Comparison of ENCODE assay signal across 11 cellular contexts in genomic region chr16:28136751-28137434, GRCh38.
A peak's percentile ranks its signal among the peaks of the same experiment; 100 is the strongest.
DNase-seq lines count a peak whose midpoint lies in the region; ATAC-seq, FAIRE-seq and TF ChIP-seq lines count a peak whose summit lies in the region.
"Had no signal": no experiment of that assay in that cellular context is flagged by ENCODE, and none has a peak within 500 bp of the region (broad histone marks: within the 10 kb centered on the region; RNA-seq: fewer than 3 reads in every experiment).

No MANE protein-coding gene starts in this region.

- no peak for FAIRE-seq in H1 (lab: Jason Lieb, UNC)

- H3K4ac ChIP-seq in H1 (replicated peaks; ENCODE audit: insufficient read length, low read depth, low read length): no peak overlapping the region

- intact Hi-C loops in left ventricle myocardium superior (cut with micrococcal nuclease): no loop called here

- H3K4me1 ChIP-seq in H1 (replicated peaks in 1 of 4; ENCODE audit: control insufficient read depth in 3 of 4, insufficient read depth in 4 of 4, low read length in 3 of 4): 0 out of 7 replicates have a peak, but pooled peaks cover 0 to 3% (median 0%) of the 10 kb centered on the region in 4 experiments

- no peaks in the 10 kb centered on the region for H3K27me3 Mint-ChIP-seq in activated T-cell treated with anti-CD3 and anti-CD28 coated beads, Interleukin-2, amount 50 U/mL, for 72 hours (ENCODE audit: low read depth)

- H2AK5ac ChIP-seq in H1 (ENCODE audit: low read depth, low read length): no peak overlapping the region

- no peak overlapping the region for H3K56ac ChIP-seq in H1 (replicated peaks; ENCODE audit: insufficient read length, low read depth, low read length)

- POLR2A ChIA-PET in H1 (lab: Charles Lee; ENCODE audit: partially characterized antibody): no interaction called here

- H3K18ac ChIP-seq in H1 (ENCODE audit: extremely low read depth, low read length): no peak overlapping the region; the same call in 1 of the 2 replicates

- no peak overlapping the region for H3K27ac ChIP-seq in H1 (ENCODE audit: low read depth, low read length)
- H3K27ac ChIP-seq: RWPE1 had no signal

- H2BK15ac ChIP-seq in H1 (ENCODE audit: low read length): no peak overlapping the region

- peak; percentile 45 for DNase-seq in activated T-cell treated with anti-CD3 and anti-CD28 coated beads, Interleukin-2, amount 50 U/mL, for 1 hour
- DNase-seq in activated T-cell treated with anti-CD3 and anti-CD28 coated beads for 4 hours (no peak), H1 (ENCODE audit: low read depth in 1 of 2, low spot score in 2 of 2) (no peak), NCI-H510A (lab: John Stamatoyannopoulos, UW) (no peak), left ventricle myocardium superior (no peak)
- DNase-seq in activated T-cell treated with anti-CD3 and anti-CD28 coated beads, Interleukin-2, amount 50 U/mL, for 72 hours: peak in 1 of 2 donors; percentile 28
- DNase-seq in stimulated activated effector memory CD8-positive, alpha-beta T cell treated with anti-CD3 and anti-CD28 coated beads, Interleukin-12 subunit alpha, Interleukin-12 subunit beta, amount 100 ng/mL, for 72 hours (ENCODE audit: low spot score in 2 of 2): no peak
- DNase-seq: activated CD8-positive, alpha-beta memory T cell treated with anti-CD3 and anti-CD28 coated beads, Interleukin-2, amount 50 U/mL, for 48 hours; NCI-H1417 had no signal

- H3K9me3 Mint-ChIP-seq in activated T-cell treated with anti-CD3 and anti-CD28 coated beads, Interleukin-2, amount 50 U/mL, for 72 hours: peaks cover 0 to 2% of the 10 kb centered on the region in 2 donors
- no peaks in the 10 kb centered on the region for H3K9me3 Mint-ChIP-seq in stimulated activated effector memory CD8-positive, alpha-beta T cell treated with anti-CD3 and anti-CD28 coated beads, Interleukin-12 subunit alpha, Interleukin-12 subunit beta, amount 100 ng/mL, for 72 hours

- peaks cover 5% of the 10 kb centered on the region for H3K79me1 ChIP-seq in H1 (ENCODE audit: low read depth, low read length)

- ATAC-seq in activated T-cell treated with anti-CD3 and anti-CD28 coated beads, Interleukin-2, amount 50 U/mL, for 72 hours (replicated peaks in 1 of 2): no peak
- no peak for ATAC-seq in stimulated activated effector memory CD8-positive, alpha-beta T cell treated with anti-CD3 and anti-CD28 coated beads, Interleukin-12 subunit alpha, Interleukin-12 subunit beta, amount 100 ng/mL, for 72 hours
- ATAC-seq in left ventricle myocardium superior: no peak
- no peak for ATAC-seq in GM21619 (IDR thresholded peaks at IDR 0.05; ENCODE audit: unreplicated experiment)

- 84% methylated on average over 6 of the region's 6 CpGs; no CpG with 5 or more reads in 1 of the 2 experiments for WGBS in H1 (ENCODE audit: extremely low coverage in 1 of 2, insufficient coverage in 1 of 2, insufficient read length in 1 of 2, insufficient replicate concordance in 2 of 2, low coverage in 1 of 2, low lambda C conversion rate in 2 of 2, missing lambda C conversion rate in 1 of 2), 2 experiments

- H3K36me3 ChIP-seq in H1 (ENCODE audit: control insufficient read depth in 2 of 4, insufficient read depth in 4 of 4, low read length in 3 of 4): peaks cover 0 to 34% (median 11%) of the 10 kb centered on the region in 4 experiments; a peak in 6 of 8 replicates

- H3K4me3 ChIP-seq in H1 (ENCODE audit: extremely low read depth in 1 of 4, insufficient read depth in 2 of 4, low read depth in 3 of 4, low read length in 4 of 4): no peak overlapping the region

- H2BK20ac ChIP-seq in H1 (ENCODE audit: low read length): no peak overlapping the region

- no peak overlapping the region for H2BK12ac ChIP-seq in H1 (ENCODE audit: low read depth, low read length)

- CTCF ChIA-PET in H1 (lab: Charles Lee; ENCODE audit: partially characterized antibody): interaction anchor here (0.5 to 2.0 kb wide), 3 partner anchors 37 to 446 kb away, joined by 3 to 6 read pairs (median 3); no protein-coding TSS in a partner anchor

- H3K14ac ChIP-seq in H1 (ENCODE audit: insufficient read length): no peak overlapping the region

- H4K91ac ChIP-seq in H1 (replicated peaks; ENCODE audit: insufficient read length, low read length): no peak overlapping the region

- peak overlapping the region in 1 of 2 donors; percentile 18 for H3K4me3 Mint-ChIP-seq in activated T-cell treated with anti-CD3 and anti-CD28 coated beads, Interleukin-2, amount 50 U/mL, for 72 hours
- H3K4me3 Mint-ChIP-seq in stimulated activated effector memory CD8-positive, alpha-beta T cell treated with anti-CD3 and anti-CD28 coated beads, Interleukin-12 subunit alpha, Interleukin-12 subunit beta, amount 100 ng/mL, for 72 hours: no peak overlapping the region

- H3K4me2 ChIP-seq in H1 (ENCODE audit: insufficient read depth in 1 of 2, low read depth in 2 of 2, low read length in 2 of 2): no peak overlapping the region

- H3K23ac ChIP-seq in H1 (ENCODE audit: insufficient read length): no peak overlapping the region

- peaks cover 57% of the 10 kb centered on the region for H3K4me1 Mint-ChIP-seq in activated T-cell treated with anti-CD3 and anti-CD28 coated beads, Interleukin-2, amount 50 U/mL, for 72 hours (ENCODE audit: low read depth)
- H3K4me1 Mint-ChIP-seq in stimulated activated effector memory CD8-positive, alpha-beta T cell treated with anti-CD3 and anti-CD28 coated beads, Interleukin-12 subunit alpha, Interleukin-12 subunit beta, amount 100 ng/mL, for 72 hours: peaks cover 48% of the 10 kb centered on the region

- H4K20me1 ChIP-seq in H1 (replicated peaks in 1 of 2; ENCODE audit: control insufficient read depth in 1 of 2, insufficient read depth in 2 of 2, low read length in 2 of 2): peaks cover 0 to 4% of the 10 kb centered on the region in 2 experiments

- no peak for TF ChIP-seq POLR2A in H1 (IDR thresholded peaks at IDR 0.05; ENCODE audit: control extremely low read depth in 1 of 2, low read depth in 2 of 2, low read length in 2 of 2)

- no peak overlapping the region for H2AFZ ChIP-seq in H1 (ENCODE audit: low read length)

- H3K27ac Mint-ChIP-seq in activated T-cell treated with anti-CD3 and anti-CD28 coated beads, Interleukin-2, amount 50 U/mL, for 72 hours: peak overlapping the region; percentile 92
- peak overlapping the region; percentile 90 for H3K27ac Mint-ChIP-seq in stimulated activated effector memory CD8-positive, alpha-beta T cell treated with anti-CD3 and anti-CD28 coated beads, Interleukin-12 subunit alpha, Interleukin-12 subunit beta, amount 100 ng/mL, for 72 hours

- H4K5ac ChIP-seq in H1 (ENCODE audit: insufficient read length, low read depth, low read length): no peak overlapping the region

- no peaks in the 10 kb centered on the region for H3K9me3 ChIP-seq in H1 (ENCODE audit: insufficient read depth in 2 of 2, low read depth in 1 of 2, low read length in 1 of 2)

- H2BK120ac ChIP-seq in H1 (replicated peaks; ENCODE audit: low read depth, low read length): no peak overlapping the region

- TF ChIP-seq RAD21 in H1 (IDR thresholded peaks at IDR 0.05 in 1 of 2, conservative IDR thresholded peaks at IDR 0.05 in 1 of 2; ENCODE audit: low read depth in 2 of 2, low read length in 2 of 2): peak in 1 of 2 experiments; percentile 8; a peak in 1 of 4 replicates

- no peak for TF ChIP-seq EP300 in H1 (IDR thresholded peaks at IDR 0.05; ENCODE audit: borderline replicate concordance in 1 of 2, low read depth in 2 of 2, low read length in 2 of 2)

- H3K36me3 Mint-ChIP-seq in activated T-cell treated with anti-CD3 and anti-CD28 coated beads, Interleukin-2, amount 50 U/mL, for 72 hours (ENCODE audit: insufficient read depth in 2 of 2): peaks cover 12 to 35% of the 10 kb centered on the region in 2 donors
- peaks cover 95% of the 10 kb centered on the region for H3K36me3 Mint-ChIP-seq in stimulated activated effector memory CD8-positive, alpha-beta T cell treated with anti-CD3 and anti-CD28 coated beads, Interleukin-12 subunit alpha, Interleukin-12 subunit beta, amount 100 ng/mL, for 72 hours

- H3K9ac ChIP-seq in H1 (replicated peaks in 1 of 4; ENCODE audit: extremely low read depth in 1 of 4, low read depth in 3 of 4, low read length in 3 of 4): no peak overlapping the region

- H3K23me2 ChIP-seq in H1 (ENCODE audit: low read depth, low read length): no peaks in the 10 kb centered on the region

- H2BK5ac ChIP-seq in H1 (ENCODE audit: low read depth, low read length): 0 out of 2 replicates have a peak overlapping the region, but pooled peaks have one; percentile 8

- TF ChIP-seq CTCF in H1 (IDR thresholded peaks at IDR 0.05; ENCODE audit: control extremely low read depth in 1 of 3, insufficient read depth in 1 of 3, low read depth in 1 of 3, low read length in 3 of 3): no peak

- no peak overlapping the region; the same call in 1 of the 2 replicates for H4K8ac ChIP-seq in H1 (ENCODE audit: extremely low read depth, insufficient read depth, low read length)

- H3K79me2 ChIP-seq in H1 (ENCODE audit: control insufficient read depth in 1 of 2, insufficient read depth in 2 of 2, low read length in 2 of 2): no peaks in the 10 kb centered on the region

- no peaks in the 10 kb centered on the region for H3K27me3 ChIP-seq in H1 (replicated peaks in 1 of 4; ENCODE audit: control insufficient read depth in 3 of 4, extremely low read depth in 1 of 4, insufficient read depth in 3 of 4, low read length in 3 of 4)

TF ChIP-seq in H1, 55 proteins besides CTCF, POLR2A, EP300 and RAD21:
- no peak for TF ChIP-seq BRCA1 (IDR thresholded peaks at IDR 0.05; ENCODE audit: low read depth, low read length)
- no peak for TF ChIP-seq CREB1 (IDR thresholded peaks at IDR 0.05)
- TF ChIP-seq TBP (IDR thresholded peaks at IDR 0.05; ENCODE audit: low read depth, low read length): no peak
- no peak for TF ChIP-seq KDM4A (IDR thresholded peaks at IDR 0.05; ENCODE audit: low read depth, low read length, severe bottlenecking)
- TF ChIP-seq MAFK (IDR thresholded peaks at IDR 0.05; ENCODE audit: low read depth, low read length): no peak
- no peak for TF ChIP-seq JUN (IDR thresholded peaks at IDR 0.05; ENCODE audit: low read depth, low read length)
- no peak for TF ChIP-seq YY1 (IDR thresholded peaks at IDR 0.05; ENCODE audit: low read depth, low read length)
- TF ChIP-seq EZH2 (IDR thresholded peaks at IDR 0.05; ENCODE audit: low read depth, low read length, severe bottlenecking): no peak
- no peak for TF ChIP-seq TAF1 (IDR thresholded peaks at IDR 0.05; ENCODE audit: low read depth, low read length)
- TF ChIP-seq SIX5 (IDR thresholded peaks at IDR 0.05; ENCODE audit: low read depth, low read length): no peak
- no peak for TF ChIP-seq RBBP5 (IDR thresholded peaks at IDR 0.05; ENCODE audit: borderline replicate concordance, low read depth, low read length)
- no peak for TF ChIP-seq KDM1A (IDR thresholded peaks at IDR 0.05; ENCODE audit: borderline replicate concordance, low read length)
- no peak for TF ChIP-seq NANOG (IDR thresholded peaks at IDR 0.05; ENCODE audit: insufficient read depth, low read depth, low read length, poor library complexity, severe bottlenecking)
- TF ChIP-seq SP2 (IDR thresholded peaks at IDR 0.05; ENCODE audit: low read length): no peak
